In genomic region chr1:200706109-200706720, GRCh38 we compare ENCODE assay signal across 27 cellular contexts.
"Had no signal": no experiment of that assay in that cellular context is flagged by ENCODE, and none has a peak within 500 bp of the region (broad histone marks: within the 10 kb centered on the region; RNA-seq: fewer than 3 reads in every experiment).

No MANE protein-coding gene starts in this region.

- H3K4me3 ChIP-seq: breast epithelium, esophagus muscularis mucosa, left lung, lower lobe of right lung, skin epidermis, stomach, suprapubic skin, tibial artery had no signal

- H3K4me1 ChIP-seq: breast epithelium, esophagus muscularis mucosa, foreskin keratinocyte, left lung, lower lobe of right lung, stomach, suprapubic skin, tibial artery had no signal

- H3K9me3 ChIP-seq: breast epithelium, esophagus muscularis mucosa, left lung, lower lobe of right lung, stomach, suprapubic skin, tibial artery had no signal

- ATAC-seq: activated CD4-positive, CD25-positive, alpha-beta regulatory T cell treated with anti-CD3 and anti-CD28 coated beads, Interleukin-2, amount 50 U/mL, for 24 hours; foreskin keratinocyte; left lung; lower lobe of right lung; natural killer cell treated with Interleukin-12 subunit alpha and Interleukin-12 subunit beta and Interleukin-15 and Interleukin-18, amount 100 ng/mL, for 72 hours; sciatic nerve had no signal

- DNase-seq: activated CD4-positive, alpha-beta memory T cell treated with anti-CD3 and anti-CD28 coated beads for 36 hours; activated CD4-positive, alpha-beta T cell treated with anti-CD3 and anti-CD28 coated beads, Interleukin-2, amount 10 ng/mL, durations not matched to agents 24 days and 14 days; activated CD8-positive, alpha-beta memory T cell treated with anti-CD3 and anti-CD28 coated beads, Interleukin-2, amount 50 U/mL, for 4 hours; activated effector memory CD4-positive, alpha-beta T cell treated with anti-CD3 and anti-CD28 coated beads, Interleukin-2, amount 50 U/mL, for 16 hours; activated naive CD4-positive, alpha-beta T cell treated with anti-CD3 and anti-CD28 coated beads for 36 hours; activated naive CD8-positive, alpha-beta T cell treated with anti-CD3 and anti-CD28 coated beads, Interleukin-2, amount 10 ng/mL, durations not matched to agents 7 days and 5 days; activated T-cell treated with anti-CD3 and anti-CD28 coated beads, Interleukin-2, amount 50 U/mL, for 1 hour; amygdala; dermis blood vessel endothelial cell; effector CD4-positive, alpha-beta T cell; foreskin keratinocyte; left lung; lower lobe of right lung; mesendoderm; retina; stimulated activated naive B cell treated with anti-CD40 and anti-IgM and Interleukin-4, amounts not matched to agents 10 μg/mL and 1 μg/mL and 100 μg/mL, for 72 hours; stomach; T-helper 9 cell; tibial artery; WERI-Rb-1 had no signal

- H3K36me3 ChIP-seq: breast epithelium, esophagus muscularis mucosa, left lung, lower lobe of right lung, stomach, suprapubic skin, tibial artery, WERI-Rb-1 had no signal

- H3K27me3 ChIP-seq: breast epithelium, esophagus muscularis mucosa, foreskin keratinocyte, left lung, stomach, suprapubic skin, tibial artery had no signal

- H3K27ac ChIP-seq: breast epithelium, esophagus muscularis mucosa, foreskin keratinocyte, left lung, lower lobe of right lung, stomach, suprapubic skin, tibial artery, WERI-Rb-1 had no signal
